Comparison of ENCODE assay signal across 2 cellular contexts in the genomic region with DNA sequence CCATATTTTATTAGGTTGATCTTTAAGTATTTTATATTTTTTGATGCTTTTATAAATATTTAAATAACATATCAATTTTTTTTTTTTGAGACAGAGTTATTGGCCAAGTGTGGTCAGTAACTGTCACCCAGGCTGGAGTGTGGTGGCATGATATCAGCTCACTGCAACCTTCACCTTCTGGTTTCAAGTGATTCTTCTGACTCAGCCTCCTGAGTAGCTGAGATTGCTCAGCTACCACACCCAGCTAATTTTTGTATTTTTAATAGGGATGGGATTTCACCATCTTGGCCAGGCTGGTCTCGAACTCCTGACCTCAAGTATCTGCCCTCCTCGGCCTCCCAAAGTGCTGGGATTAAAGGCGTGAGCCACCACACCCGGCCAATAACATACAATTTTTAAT.
TF ChIP-seq lines count a peak whose summit lies in the region.

No MANE protein-coding gene starts in this region.

TF ChIP-seq in HCT116, 20 proteins besides CTCF, POLR2A, EP300 and RAD21:
- TF ChIP-seq CBX3 (IDR thresholded peaks at IDR 0.05; ENCODE audit: low read depth) = 0 out of 2 replicates have a peak, but pooled peaks have one; percentile 43
- no peak for TF ChIP-seq EGR1 (IDR thresholded peaks at IDR 0.05; ENCODE audit: low read depth)
- peak; percentile 50; the same call in 1 of the 2 replicates for TF ChIP-seq CEBPB (IDR thresholded peaks at IDR 0.05; ENCODE audit: low read depth)
- TF ChIP-seq SIN3A (IDR thresholded peaks at IDR 0.05; ENCODE audit: low read depth) = no peak

TF ChIP-seq in K562, 482 proteins besides CTCF, POLR2A, EP300 and RAD21 (continues in another document):
- TF ChIP-seq TRIM24 (IDR thresholded peaks at IDR 0.05) (peak; percentile 73 to 82), IFI16 (CRISPR knock-in tag; IDR thresholded peaks at IDR 0.05) (no peak), TAL1 (IDR thresholded peaks at IDR 0.05) (peak; percentile 85), PML (IDR thresholded peaks at IDR 0.05; ENCODE audit: low read length) (peak; percentile 57; the same call in 1 of the 2 replicates), FOSL1 (tag; conservative IDR thresholded peaks at IDR 0.05) (peak; percentile 81), HDAC2 (IDR thresholded peaks at IDR 0.05) (peak; percentile 56; the same call in 1 of the 2 replicates), SMAD4 (CRISPR knock-in tag; conservative IDR thresholded peaks at IDR 0.05) (0 out of 2 replicates have a peak, but pooled peaks have one; percentile 18), KLF16 (IDR thresholded peaks at IDR 0.05) (peak; percentile 77), SMARCA4 (IDR thresholded peaks at IDR 0.05) (peak; percentile 74), RREB1 (CRISPR knock-in tag; IDR thresholded peaks at IDR 0.05) (no peak), MTA1 (IDR thresholded peaks at IDR 0.05; ENCODE audit: borderline replicate concordance) (no peak), RCOR1 (IDR thresholded peaks at IDR 0.05; ENCODE audit: borderline replicate concordance in 1 of 2, low read depth in 2 of 2, low read length in 2 of 2) (peak; percentile 35 to 73; a peak in 3 of 4 replicates), TCF7L2 (IDR thresholded peaks at IDR 0.05; ENCODE audit: low read depth, low read length) (no peak), TCF3 (CRISPR knock-in tag; IDR thresholded peaks at IDR 0.05) (peak; percentile 62), ZNF740 (CRISPR knock-in tag; IDR thresholded peaks at IDR 0.05) (no peak), ZNF740 (tag; IDR thresholded peaks at IDR 0.05) (no peak), JUND (IDR thresholded peaks at IDR 0.05; ENCODE audit: borderline replicate concordance, low read depth, low read length) (peak; percentile 74), JUND (tag; IDR thresholded peaks at IDR 0.05; ENCODE audit: borderline replicate concordance, low read depth, low read length) (no peak), ZNF592 (IDR thresholded peaks at IDR 0.05) (no peak), CBFA2T2 (conservative IDR thresholded peaks at IDR 0.05) (peak; percentile 88), MTA2 (IDR thresholded peaks at IDR 0.05; ENCODE audit: low read depth) (peak; percentile 56; the same call in 1 of the 2 replicates), ZNF384 (IDR thresholded peaks at IDR 0.05; ENCODE audit: low read depth, low read length) (0 out of 2 replicates have a peak, but pooled peaks have one; percentile 17), MTA3 (IDR thresholded peaks at IDR 0.05; ENCODE audit: borderline replicate concordance) (no peak), FOXM1 (IDR thresholded peaks at IDR 0.05; ENCODE audit: low read depth) (peak; percentile 58), FOXM1 (CRISPR knock-in tag; IDR thresholded peaks at IDR 0.05; ENCODE audit: low read depth) (no peak), HDAC1 (IDR thresholded peaks at IDR 0.05) (peak in 1 of 2 experiments; percentile 36; a peak in 1 of 4 replicates), STAT5A (IDR thresholded peaks at IDR 0.05; ENCODE audit: borderline replicate concordance, low read length) (peak; percentile 70), ZNF717 (CRISPR knock-in tag; IDR thresholded peaks at IDR 0.05) (no peak), E4F1 (CRISPR knock-in tag; IDR thresholded peaks at IDR 0.05; ENCODE audit: borderline replicate concordance) (no peak), CBFA2T3 (IDR thresholded peaks at IDR 0.05) (peak; percentile 93), ARID1B (IDR thresholded peaks at IDR 0.05) (peak; percentile 88), PYGO2 (tag; IDR thresholded peaks at IDR 0.05) (no peak), DPF2 (IDR thresholded peaks at IDR 0.05) (peak; percentile 61; the same call in 1 of the 2 replicates), CC2D1A (IDR thresholded peaks at IDR 0.05) (peak; percentile 67; the same call in 1 of the 2 replicates), BRD4 (IDR thresholded peaks at IDR 0.05) (no peak), SOX6 (IDR thresholded peaks at IDR 0.05) (no peak), SMARCE1 (IDR thresholded peaks at IDR 0.05) (peak; percentile 52; the same call in 1 of the 2 replicates), NFIC (IDR thresholded peaks at IDR 0.05) (peak; percentile 68), ZFPM2 (CRISPR knock-in tag; IDR thresholded peaks at IDR 0.05) (no peak), NCOR1 (IDR thresholded peaks at IDR 0.05) (peak; percentile 81), ZNF668 (CRISPR knock-in tag; IDR thresholded peaks at IDR 0.05) (no peak), KDM1A (IDR thresholded peaks at IDR 0.05) (peak; percentile 89), DNMT1 (IDR thresholded peaks at IDR 0.05) (no peak)
- TF ChIP-seq, protein P1, sequence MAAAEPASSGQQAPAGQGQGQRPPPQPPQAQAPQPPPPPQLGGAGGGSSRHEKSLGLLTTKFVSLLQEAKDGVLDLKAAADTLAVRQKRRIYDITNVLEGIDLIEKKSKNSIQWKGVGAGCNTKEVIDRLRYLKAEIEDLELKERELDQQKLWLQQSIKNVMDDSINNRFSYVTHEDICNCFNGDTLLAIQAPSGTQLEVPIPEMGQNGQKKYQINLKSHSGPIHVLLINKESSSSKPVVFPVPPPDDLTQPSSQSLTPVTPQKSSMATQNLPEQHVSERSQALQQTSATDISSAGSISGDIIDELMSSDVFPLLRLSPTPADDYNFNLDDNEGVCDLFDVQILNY (CRISPR knock-in tag; IDR thresholded peaks at IDR 0.05) = no peak
- TF ChIP-seq, protein P2, sequence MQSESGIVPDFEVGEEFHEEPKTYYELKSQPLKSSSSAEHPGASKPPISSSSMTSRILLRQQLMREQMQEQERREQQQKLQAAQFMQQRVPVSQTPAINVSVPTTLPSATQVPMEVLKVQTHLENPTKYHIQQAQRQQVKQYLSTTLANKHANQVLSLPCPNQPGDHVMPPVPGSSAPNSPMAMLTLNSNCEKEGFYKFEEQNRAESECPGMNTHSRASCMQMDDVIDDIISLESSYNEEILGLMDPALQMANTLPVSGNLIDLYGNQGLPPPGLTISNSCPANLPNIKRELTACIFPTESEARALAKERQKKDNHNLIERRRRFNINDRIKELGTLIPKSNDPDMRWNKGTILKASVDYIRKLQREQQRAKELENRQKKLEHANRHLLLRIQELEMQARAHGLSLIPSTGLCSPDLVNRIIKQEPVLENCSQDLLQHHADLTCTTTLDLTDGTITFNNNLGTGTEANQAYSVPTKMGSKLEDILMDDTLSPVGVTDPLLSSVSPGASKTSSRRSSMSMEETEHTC (IDR thresholded peaks at IDR 0.05) = no peak
- TF ChIP-seq, protein P3, sequence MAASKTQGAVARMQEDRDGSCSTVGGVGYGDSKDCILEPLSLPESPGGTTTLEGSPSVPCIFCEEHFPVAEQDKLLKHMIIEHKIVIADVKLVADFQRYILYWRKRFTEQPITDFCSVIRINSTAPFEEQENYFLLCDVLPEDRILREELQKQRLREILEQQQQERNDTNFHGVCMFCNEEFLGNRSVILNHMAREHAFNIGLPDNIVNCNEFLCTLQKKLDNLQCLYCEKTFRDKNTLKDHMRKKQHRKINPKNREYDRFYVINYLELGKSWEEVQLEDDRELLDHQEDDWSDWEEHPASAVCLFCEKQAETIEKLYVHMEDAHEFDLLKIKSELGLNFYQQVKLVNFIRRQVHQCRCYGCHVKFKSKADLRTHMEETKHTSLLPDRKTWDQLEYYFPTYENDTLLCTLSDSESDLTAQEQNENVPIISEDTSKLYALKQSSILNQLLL (CRISPR knock-in tag; IDR thresholded peaks at IDR 0.05; ENCODE audit: borderline replicate concordance) = no peak
- TF ChIP-seq, protein P4, sequence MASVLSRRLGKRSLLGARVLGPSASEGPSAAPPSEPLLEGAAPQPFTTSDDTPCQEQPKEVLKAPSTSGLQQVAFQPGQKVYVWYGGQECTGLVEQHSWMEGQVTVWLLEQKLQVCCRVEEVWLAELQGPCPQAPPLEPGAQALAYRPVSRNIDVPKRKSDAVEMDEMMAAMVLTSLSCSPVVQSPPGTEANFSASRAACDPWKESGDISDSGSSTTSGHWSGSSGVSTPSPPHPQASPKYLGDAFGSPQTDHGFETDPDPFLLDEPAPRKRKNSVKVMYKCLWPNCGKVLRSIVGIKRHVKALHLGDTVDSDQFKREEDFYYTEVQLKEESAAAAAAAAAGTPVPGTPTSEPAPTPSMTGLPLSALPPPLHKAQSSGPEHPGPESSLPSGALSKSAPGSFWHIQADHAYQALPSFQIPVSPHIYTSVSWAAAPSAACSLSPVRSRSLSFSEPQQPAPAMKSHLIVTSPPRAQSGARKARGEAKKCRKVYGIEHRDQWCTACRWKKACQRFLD (CRISPR knock-in tag; IDR thresholded peaks at IDR 0.05) = 0 out of 2 replicates have a peak, but pooled peaks have one; percentile 23
